Comparison of ENCODE assay signal across 12 cellular contexts in the genomic region with DNA sequence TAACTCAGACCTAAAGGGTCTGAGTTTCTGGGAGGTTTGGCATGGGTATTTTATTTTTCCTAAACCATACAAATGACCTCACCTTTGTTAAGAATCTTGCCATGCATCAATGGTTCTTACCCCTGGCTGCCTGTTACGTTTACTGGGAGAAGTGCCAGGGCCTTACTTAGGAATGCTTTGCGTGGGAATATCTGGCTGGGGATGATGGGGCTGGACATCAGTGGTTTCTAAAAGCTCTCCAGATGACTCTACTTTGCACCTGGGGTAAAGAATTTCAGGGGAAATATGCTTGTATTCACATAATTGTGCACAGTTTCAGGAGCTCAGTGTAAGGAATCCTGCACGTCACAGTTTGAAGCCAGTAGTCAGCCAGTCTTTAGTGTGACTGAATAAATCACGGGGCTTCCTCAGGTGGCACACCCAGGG. TPM values are rescaled to one million over a fixed set of nuclear protein-coding genes. Genes with fewer than 3 reads are reported as not detected.
DNase-seq lines count a peak whose midpoint lies in the region; ATAC-seq and TF ChIP-seq lines count a peak whose summit lies in the region.
"Had no signal": no experiment of that assay in that cellular context is flagged by ENCODE, and none has a peak within 500 bp of the region (broad histone marks: within the 10 kb centered on the region; RNA-seq: fewer than 3 reads in every experiment).

No MANE protein-coding gene starts in this region.

- no peak for TF ChIP-seq CTCF in hepatocyte (IDR thresholded peaks at IDR 0.05; ENCODE audit: poor library complexity)

- H3K79me2 ChIP-seq in hepatocyte: no peaks in the 10 kb centered on the region

- H4K20me1 ChIP-seq in hepatocyte (ENCODE audit: insufficient read depth, poor library complexity, severe bottlenecking): no peaks in the 10 kb centered on the region

- no peaks in the 10 kb centered on the region for H3K36me3 ChIP-seq in hepatocyte (replicated peaks; ENCODE audit: insufficient read depth, low read depth)

- H3K4me2 ChIP-seq in hepatocyte: no peak overlapping the region

- H3K9me2 ChIP-seq in hepatocyte (replicated peaks; ENCODE audit: insufficient read depth): no peaks in the 10 kb centered on the region

- no peak overlapping the region for H3K4me3 ChIP-seq in hepatocyte
- H3K4me3 ChIP-seq: mucosa of descending colon, skin epidermis had no signal

- H3K9me3 ChIP-seq in hepatocyte (ENCODE audit: low read depth): no peaks in the 10 kb centered on the region
- H3K9me3 ChIP-seq: mucosa of descending colon had no signal

- H2AFZ ChIP-seq in hepatocyte: no peak overlapping the region

- no peak for ATAC-seq in GM21423 (IDR thresholded peaks at IDR 0.05; ENCODE audit: unreplicated experiment)
- ATAC-seq: mucosa of descending colon had no signal

- in situ Hi-C loops in ACHN (cut with HindIII; ENCODE audit: low pct_ligation_motif_present, low pct_unique_long_range_greater_than_20kb, low sequenced_read_pairs): no loop called here

- no peaks in the 10 kb centered on the region for H3K4me1 ChIP-seq in hepatocyte (ENCODE audit: insufficient read depth)

- WGBS in hepatocyte (ENCODE audit: low lambda C conversion rate, missing lambda C conversion rate): 71% methylated on average over 4 of the region's 4 CpGs

- no peak overlapping the region for H3K27ac ChIP-seq in hepatocyte
- H3K27ac ChIP-seq: skin epidermis had no signal

- no peaks in the 10 kb centered on the region for H3K27me3 ChIP-seq in hepatocyte

- DNase-seq in ACHN (peak; percentile 99), HK-2 (ENCODE audit: unreplicated experiment) (peak; percentile 86), amniotic stem cell (lab: John Stamatoyannopoulos, UW) (peak; percentile 56), hepatocyte (ENCODE audit: low spot score) (peak; percentile 33), mucosa of gallbladder (ENCODE audit: low spot score) (no peak), NCI-H524 treated with DMSO at 0.1 percent for 48 hours (lab: John Stamatoyannopoulos, UW) (no peak), OCI-M2 (lab: John Stamatoyannopoulos, UW; ENCODE audit: unreplicated experiment) (no peak)
- DNase-seq: aorta, C1 segment of cervical spinal cord, mucosa of descending colon had no signal

RNA-seq across cellular contexts. Expression of a gene that starts 18.2 kb away (rescaled TPM):
- total RNA-seq in hepatocyte (0.23 and 0.68 TPM in 2 replicates), mucosa of gallbladder (not detected)
- polyA plus RNA-seq in hepatocyte: 0.63 and 0.88 TPM in 2 replicates
- total RNA-seq: mucosa of descending colon had no signal

RNA-seq across cellular contexts. Expression of a gene that starts 39.6 kb away (rescaled TPM):
- 70.2 and 112 TPM in 2 replicates for total RNA-seq in hepatocyte
- polyA plus RNA-seq in hepatocyte: 80.0 and 112 TPM in 2 replicates
- total RNA-seq in mucosa of gallbladder: 1.0 TPM

Comparison
In these comparisons a context has a peak if more than half of its experiments do, and no peak if none do; other contexts are left out.
1. DNase-seq: peak in ACHN (single experiment), HK-2 (single experiment), amniotic stem cell (single experiment) and hepatocyte (single experiment); none in mucosa of gallbladder (single experiment), NCI-H524 treated with DMSO at 0.1 percent for 48 hours (single experiment) and OCI-M2 (single experiment).
2. RNA of a gene that starts 39.6 kb away (total RNA-seq): 70.2 to 112 TPM in hepatocyte; 1.0 TPM in mucosa of gallbladder (single experiment); every median in the first group is over 10 times any median in the second.